7 cellular contexts compared by ENCODE assay signal in genomic region chr5:113489299-113489698, GRCh38. TPM values are rescaled to one million over a fixed set of nuclear protein-coding genes. Genes with fewer than 3 reads are reported as not detected.
DNase-seq lines count a peak whose midpoint lies in the region; ATAC-seq and TF ChIP-seq lines count a peak whose summit lies in the region.

No MANE protein-coding gene starts in this region.

- H3K4me3 ChIP-seq in SJCRH30, result no peak overlapping the region
- H3K4me3 ChIP-seq in retinal pigment epithelial cell (ENCODE audit: low read length), result no peak overlapping the region

- DNase-seq in SJCRH30, result peak; percentile 75 to 90
- peak; percentile 97 for DNase-seq in epithelial cell of prostate (ENCODE audit: low read depth, low spot score)
- DNase-seq in retinal pigment epithelial cell (ENCODE audit: low read depth), result peak; percentile 87
- DNase-seq in middle frontal gyrus (ENCODE audit: extremely low spot score, low spot score), result no peak
- DNase-seq in NCI-H187 (lab: John Stamatoyannopoulos, UW), result no peak

- peaks cover 9% of the 10 kb centered on the region for H3K9me3 ChIP-seq in SJCRH30 (replicated peaks)

- peaks cover 4% of the 10 kb centered on the region for H3K4me1 ChIP-seq in SJCRH30

- ATAC-seq in GM18498 (IDR thresholded peaks at IDR 0.05; ENCODE audit: unreplicated experiment) (peak; percentile 55), HG02870 (IDR thresholded peaks at IDR 0.05; ENCODE audit: unreplicated experiment) (peak; percentile 56)

- H3K27me3 ChIP-seq in SJCRH30, result no peaks in the 10 kb centered on the region

- H3K27ac ChIP-seq in SJCRH30, result no peak overlapping the region
- peak overlapping the region; percentile 80 for H3K27ac ChIP-seq in epithelial cell of prostate

- no peaks in the 10 kb centered on the region for H3K36me3 ChIP-seq in SJCRH30

- no peak for TF ChIP-seq CTCF in retinal pigment epithelial cell (conservative IDR thresholded peaks at IDR 0.05; ENCODE audit: low read depth, low read length)

RNA-seq across cellular contexts. Expression of gene MCC, which starts 1.0 kb away (rescaled TPM):
- total RNA-seq in SJCRH30 (2014; rRNA removed; shearing (Covaris generic)), result 26.6 and 26.9 TPM in 2 replicates

RNA-seq across cellular contexts. Expression of gene YTHDC2, which starts 24.2 kb away (rescaled TPM):
- 17.7 and 23.3 TPM in 2 replicates for total RNA-seq in SJCRH30 (2014; rRNA removed; shearing (Covaris generic))

RNA-seq across cellular contexts. Expression of gene TSSK1B, which starts 54.5 kb away (rescaled TPM):
- 0.08 TPM in 1 of 2 replicates, not detected in the other for total RNA-seq in SJCRH30 (2014; rRNA removed; shearing (Covaris generic))

Comparison
In these comparisons a context has a peak if more than half of its experiments do, and no peak if none do; other contexts are left out.
1. DNase-seq: peak in SJCRH30 (2 of 2), epithelial cell of prostate (single experiment) and retinal pigment epithelial cell (single experiment); none in middle frontal gyrus (single experiment) and NCI-H187 (0 of 2).